Comparison of ENCODE assay signal across 20 cellular contexts in the genomic region with DNA sequence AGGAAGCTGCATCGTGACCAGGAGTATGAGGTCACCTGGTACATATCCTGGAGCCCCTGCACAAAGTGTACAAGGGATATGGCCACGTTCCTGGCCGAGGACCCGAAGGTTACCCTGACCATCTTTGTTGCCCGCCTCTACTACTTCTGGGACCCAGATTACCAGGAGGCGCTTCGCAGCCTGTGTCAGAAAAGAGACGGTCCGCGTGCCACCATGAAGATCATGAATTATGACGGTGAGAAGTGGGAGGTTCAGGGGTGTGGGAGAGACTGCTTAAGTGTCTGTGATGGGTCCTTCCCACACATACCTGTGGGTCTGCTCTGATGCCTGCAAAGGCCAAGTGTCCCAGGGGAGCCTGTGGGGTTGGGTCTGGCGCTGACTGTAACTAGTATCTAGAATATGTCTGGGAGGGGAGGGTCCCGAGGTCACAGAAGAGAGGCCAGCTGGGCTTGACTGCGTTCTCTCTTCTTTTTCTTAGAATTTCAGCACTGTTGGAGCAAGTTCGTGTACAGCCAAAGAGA. TPM values are rescaled to one million over a fixed set of nuclear protein-coding genes. Genes with fewer than 3 reads are reported as not detected.
A peak's percentile ranks its signal among the peaks of the same experiment; 100 is the strongest.
DNase-seq lines count a peak whose midpoint lies in the region; ATAC-seq and TF ChIP-seq lines count a peak whose summit lies in the region.
"Had no signal": no experiment of that assay in that cellular context is flagged by ENCODE, and none has a peak within 500 bp of the region (broad histone marks: within the 10 kb centered on the region; RNA-seq: fewer than 3 reads in every experiment).

No MANE protein-coding gene starts in this region.

- H3K4me3 Mint-ChIP-seq in CD4-positive, CD25-positive, alpha-beta regulatory T cell = peak overlapping the region; percentile 36 to 78 (median 60)
- H3K4me3 Mint-ChIP-seq in activated naive CD8-positive, alpha-beta T cell = peak overlapping the region; percentile 20
- peak overlapping the region in 4 of 10 donors; percentile 7 to 71 (median 31) for H3K4me3 Mint-ChIP-seq in naive thymus-derived CD8-positive, alpha-beta T cell
- H3K4me3 Mint-ChIP-seq: dendritic cell treated with granulocyte-macrophage colony-stimulating factor and Interleukin-4, amounts not matched to agents 40 ng/mL and 50 ng/mL, for 4 days; HFFc6; WTC11 had no signal

- no peaks in the 10 kb centered on the region for H3K9me3 ChIP-seq in CD4-positive, CD25-positive, alpha-beta regulatory T cell (ENCODE audit: control insufficient read depth in 2 of 2, low read length in 2 of 2)
- H3K9me3 ChIP-seq: mucosa of descending colon, uterus had no signal

- POLR2A ChIA-PET in naive thymus-derived CD8-positive, alpha-beta T cell (lab: Charles Lee) = no interaction called here

- H3K4me3 ChIP-seq in CD4-positive, CD25-positive, alpha-beta regulatory T cell (ENCODE audit: low read depth, low read length) = no peak overlapping the region
- H3K4me3 ChIP-seq: mucosa of descending colon, uterus had no signal

- no peaks in the 10 kb centered on the region for H3K27me3 ChIP-seq in CD4-positive, CD25-positive, alpha-beta regulatory T cell (ENCODE audit: control insufficient read depth, insufficient read depth, low read length)
- H3K27me3 ChIP-seq: uterus had no signal

- peaks cover 41% of the 10 kb centered on the region for H3K4me1 ChIP-seq in CD4-positive, CD25-positive, alpha-beta regulatory T cell (ENCODE audit: control insufficient read depth, insufficient read depth, low read length, poor library complexity, severe bottlenecking)
- H3K4me1 ChIP-seq: parathyroid adenoma had no signal

- H3K4me1 Mint-ChIP-seq in CD4-positive, CD25-positive, alpha-beta regulatory T cell = peaks cover 0 to 55% (median 25%) of the 10 kb centered on the region in 4 donors
- peaks cover 34% of the 10 kb centered on the region for H3K4me1 Mint-ChIP-seq in activated naive CD8-positive, alpha-beta T cell (ENCODE audit: low read depth)
- peaks cover 16 to 67% (median 51%) of the 10 kb centered on the region in 4 donors for H3K4me1 Mint-ChIP-seq in naive thymus-derived CD8-positive, alpha-beta T cell

- peak overlapping the region; percentile 3 to 86 (median 85) for H3K27ac Mint-ChIP-seq in CD4-positive, CD25-positive, alpha-beta regulatory T cell
- peak overlapping the region; percentile 68 for H3K27ac Mint-ChIP-seq in activated naive CD8-positive, alpha-beta T cell
- peak overlapping the region in 8 of 10 donors; percentile 63 to 93 (median 78) for H3K27ac Mint-ChIP-seq in naive thymus-derived CD8-positive, alpha-beta T cell
- H3K27ac Mint-ChIP-seq: dendritic cell treated with granulocyte-macrophage colony-stimulating factor and Interleukin-4, amounts not matched to agents 40 ng/mL and 50 ng/mL, for 4 days; HFFc6; WTC11 had no signal

- peaks cover 12% of the 10 kb centered on the region for H3K36me3 Mint-ChIP-seq in CD4-positive, CD25-positive, alpha-beta regulatory T cell
- no peaks in the 10 kb centered on the region for H3K36me3 Mint-ChIP-seq in activated naive CD8-positive, alpha-beta T cell
- H3K36me3 Mint-ChIP-seq in naive thymus-derived CD8-positive, alpha-beta T cell = peaks cover 0 to 39% (median 7%) of the 10 kb centered on the region in 3 donors
- H3K36me3 Mint-ChIP-seq: WTC11 had no signal

- DNase-seq in CD4-positive, CD25-positive, alpha-beta regulatory T cell = no peak
- no peak for DNase-seq in naive thymus-derived CD8-positive, alpha-beta T cell
- DNase-seq in DMS153 (lab: John Stamatoyannopoulos, UW) = no peak
- DNase-seq in CD1c-positive myeloid dendritic cell (ENCODE audit: extremely low spot score) = no peak
- DNase-seq: activated CD8-positive, alpha-beta memory T cell treated with anti-CD3 and anti-CD28 coated beads, Interleukin-2, amount 50 U/mL, for 48 hours; foreskin fibroblast; GDM1; HFFc6; Kasumi-1; NCI-H1417; SIG-M5; stimulated activated CD4-positive, alpha-beta T cell treated with anti-CD3 and anti-CD28 coated beads, Interleukin-1b, Interleukin-23, amount 100 ng/mL, for 48 hours; uterus had no signal

- H3K36me3 ChIP-seq in CD4-positive, CD25-positive, alpha-beta regulatory T cell (ENCODE audit: control insufficient read depth, insufficient read depth, low read length) = peaks cover 19% of the 10 kb centered on the region
- H3K36me3 ChIP-seq: uterus had no signal

- no peaks in the 10 kb centered on the region for H3K27me3 Mint-ChIP-seq in CD4-positive, CD25-positive, alpha-beta regulatory T cell
- H3K27me3 Mint-ChIP-seq in activated naive CD8-positive, alpha-beta T cell = no peaks in the 10 kb centered on the region
- H3K27me3 Mint-ChIP-seq in naive thymus-derived CD8-positive, alpha-beta T cell = no peaks in the 10 kb centered on the region
- H3K27me3 Mint-ChIP-seq: dendritic cell treated with granulocyte-macrophage colony-stimulating factor and Interleukin-4, amounts not matched to agents 40 ng/mL and 50 ng/mL, for 4 days had no signal

- H3K9me3 Mint-ChIP-seq in CD4-positive, CD25-positive, alpha-beta regulatory T cell = no peaks in the 10 kb centered on the region
- no peaks in the 10 kb centered on the region for H3K9me3 Mint-ChIP-seq in activated naive CD8-positive, alpha-beta T cell (ENCODE audit: low read depth)
- no peaks in the 10 kb centered on the region for H3K9me3 Mint-ChIP-seq in naive thymus-derived CD8-positive, alpha-beta T cell
- H3K9me3 Mint-ChIP-seq: dendritic cell treated with granulocyte-macrophage colony-stimulating factor and Interleukin-4, amounts not matched to agents 40 ng/mL and 50 ng/mL, for 4 days; HFFc6; WTC11 had no signal

- peak overlapping the region; percentile 33 for H3K27ac ChIP-seq in CD4-positive, CD25-positive, alpha-beta regulatory T cell (ENCODE audit: insufficient read depth, low read length, poor library complexity, severe bottlenecking)
- H3K27ac ChIP-seq: parathyroid adenoma, uterus had no signal

- ATAC-seq in CD4-positive, CD25-positive, alpha-beta regulatory T cell (ENCODE audit: low read depth in 2 of 2) = no peak
- no peak for ATAC-seq in naive thymus-derived CD8-positive, alpha-beta T cell
- no peak for ATAC-seq in GM18502 (IDR thresholded peaks at IDR 0.05; ENCODE audit: poor library complexity, unreplicated experiment)
- ATAC-seq: mucosa of descending colon, WTC11 had no signal

- TF ChIP-seq POLR2A in GM18526 (IDR thresholded peaks at IDR 0.05; ENCODE audit: extremely low read depth, insufficient read length) = peak; percentile 12

RNA-seq across cellular contexts. Expression of gene APOBEC3G, which starts 4.0 kb away (rescaled TPM):
- 49.0 TPM for total RNA-seq in CD4-positive, CD25-positive, alpha-beta regulatory T cell
- 100 to 1,000 TPM in 1 of 4 donors, 10 to 100 TPM in 3; 51.0 to 105 (median 75.6) TPM for polyA plus RNA-seq in CD4-positive, CD25-positive, alpha-beta regulatory T cell
- 10 to 100 TPM; 24.3 to 27.4 TPM for total RNA-seq in naive thymus-derived CD8-positive, alpha-beta T cell
- polyA plus RNA-seq in naive thymus-derived CD8-positive, alpha-beta T cell = 100 to 1,000 TPM in 1 of 3 donors, 10 to 100 TPM in 2; 30.6 to 113 (median 38.7) TPM

RNA-seq across cellular contexts. Expression of gene APOBEC3H, which starts 16.0 kb away (rescaled TPM):
- 4.9 TPM for total RNA-seq in CD4-positive, CD25-positive, alpha-beta regulatory T cell
- polyA plus RNA-seq in CD4-positive, CD25-positive, alpha-beta regulatory T cell = 1 to 10 TPM; 1.7 to 7.8 (median 2.2) TPM
- under 1 TPM in 1 of 2 experiments, not detected in 1; 0.55 TPM for total RNA-seq in naive thymus-derived CD8-positive, alpha-beta T cell
- 1 to 10 TPM in 1 of 3 donors, not detected in 2; 3.2 TPM for polyA plus RNA-seq in naive thymus-derived CD8-positive, alpha-beta T cell

RNA-seq across cellular contexts. Expression of gene APOBEC3F, which starts 40.4 kb away (rescaled TPM):
- total RNA-seq in CD4-positive, CD25-positive, alpha-beta regulatory T cell = 17.6 TPM
- 10 to 100 TPM in 2 of 4 donors, 1 to 10 TPM in 2; 7.8 to 18.4 (median 10.4) TPM for polyA plus RNA-seq in CD4-positive, CD25-positive, alpha-beta regulatory T cell
- total RNA-seq in naive thymus-derived CD8-positive, alpha-beta T cell = 10 to 100 TPM; 22.2 to 24.3 TPM
- polyA plus RNA-seq in naive thymus-derived CD8-positive, alpha-beta T cell = 10 to 100 TPM in 1 of 3 donors, 1 to 10 TPM in 2; 7.0 to 10.1 (median 8.4) TPM
